1 cellular context compared by ENCODE assay signal in the genomic region with DNA sequence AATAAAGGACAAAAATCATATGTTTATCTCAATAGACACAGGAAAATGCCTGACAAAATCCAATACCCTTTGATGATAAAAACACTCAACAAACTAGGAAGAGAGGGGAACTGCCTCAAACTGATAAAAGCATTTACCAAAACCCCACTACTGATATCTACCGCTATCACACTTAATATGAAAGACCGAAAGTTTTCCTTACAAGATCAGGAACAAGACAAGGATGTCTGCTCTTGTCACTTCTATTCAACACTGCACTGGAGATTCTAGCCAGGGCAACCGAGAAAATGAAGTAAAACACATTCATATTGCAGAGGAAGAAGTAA.
A peak's percentile ranks its signal among the peaks of the same experiment; 100 is the strongest.
TF ChIP-seq lines count a peak whose summit lies in the region.

No MANE protein-coding gene starts in this region.

TF ChIP-seq in HepG2, 621 proteins besides CTCF, POLR2A, EP300 and RAD21:
- no peak for TF ChIP-seq KMT2A (CRISPR knock-in tag; IDR thresholded peaks at IDR 0.05)
- TF ChIP-seq CHD4 (IDR thresholded peaks at IDR 0.05; ENCODE audit: borderline replicate concordance, low read length) = 0 out of 2 replicates have a peak, but pooled peaks have one; percentile 1
- TF ChIP-seq ADNP (CRISPR knock-in tag; IDR thresholded peaks at IDR 0.05) = no peak
- TF ChIP-seq ZNF577 (CRISPR knock-in tag; IDR thresholded peaks at IDR 0.05; ENCODE audit: borderline replicate concordance, low read depth) = 0 out of 2 replicates have a peak, but pooled peaks have one; percentile 39
- TF ChIP-seq NFKBIZ (CRISPR knock-in tag; IDR thresholded peaks at IDR 0.05) = no peak
- TF ChIP-seq ZNF773 (CRISPR knock-in tag; IDR thresholded peaks at IDR 0.05; ENCODE audit: borderline replicate concordance) = no peak
- no peak for TF ChIP-seq PHF8 (CRISPR knock-in tag; IDR thresholded peaks at IDR 0.05)
